8 cellular contexts compared by ENCODE assay signal in the genomic region with DNA sequence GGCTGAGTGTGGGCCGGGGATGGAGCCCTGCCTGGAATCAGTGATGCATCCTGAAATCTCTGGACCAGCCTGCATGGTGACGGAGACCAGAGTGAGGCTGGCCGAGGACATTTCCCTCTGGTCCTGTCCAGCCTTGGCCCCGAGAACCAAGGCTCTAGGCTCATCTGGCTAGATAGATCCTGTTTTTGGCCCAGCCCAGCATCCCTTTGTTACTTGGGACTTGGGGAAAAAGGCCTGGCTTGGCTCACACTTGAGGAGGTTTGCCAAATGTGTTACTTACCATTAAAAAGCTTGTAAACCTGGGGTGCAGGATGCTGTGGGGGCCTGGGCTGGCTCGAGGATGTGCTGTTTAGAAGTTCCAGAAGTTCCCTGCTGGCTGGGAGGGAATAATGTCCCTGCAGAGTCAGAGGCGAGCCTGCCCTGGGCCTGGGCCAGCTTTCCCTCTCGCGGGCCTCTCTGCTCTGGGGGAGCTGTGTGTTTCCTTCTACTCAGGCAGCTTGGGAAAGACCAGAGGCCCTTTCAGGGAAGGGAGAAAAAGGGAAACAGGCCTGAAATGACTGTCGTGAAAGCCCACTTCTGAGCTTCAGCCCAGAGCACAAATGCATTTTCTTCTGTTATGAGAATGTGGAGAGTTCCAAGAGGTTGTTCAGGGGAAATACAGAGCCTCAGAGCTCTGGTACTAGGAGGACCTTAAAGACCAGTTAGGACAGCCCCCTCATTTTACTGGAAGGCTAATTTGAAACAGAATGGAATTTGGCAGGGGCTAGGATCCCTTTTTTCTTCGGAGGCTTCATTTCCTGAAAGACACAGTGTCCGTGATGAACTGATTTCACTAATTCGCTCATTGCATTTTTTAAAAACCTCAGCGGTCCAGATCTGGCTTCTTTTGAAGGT. TPM values are rescaled to one million over a fixed set of nuclear protein-coding genes. Genes with fewer than 3 reads are reported as not detected.
DNase-seq lines count a peak whose midpoint lies in the region; ATAC-seq, FAIRE-seq and TF ChIP-seq lines count a peak whose summit lies in the region.

No MANE protein-coding gene starts in this region.

- H3K4me1 ChIP-seq in colonic mucosa (peaks cover 41% of the 10 kb centered on the region), left lung (peaks cover 89 to 100% of the 10 kb centered on the region in 2 donors), suprapubic skin (peaks cover 93% of the 10 kb centered on the region)

- H3K9me3 ChIP-seq in colonic mucosa (no peaks in the 10 kb centered on the region), left lung (no peaks in the 10 kb centered on the region), suprapubic skin (no peaks in the 10 kb centered on the region)

- peak; percentile 19 for TF ChIP-seq CTCF in colonic mucosa (IDR thresholded peaks at IDR 0.05)
- no peak for TF ChIP-seq CTCF in left lung (IDR thresholded peaks at IDR 0.05)
- TF ChIP-seq CTCF in suprapubic skin (IDR thresholded peaks at IDR 0.05) = peak in 1 of 2 donors; percentile 7

- H3K9ac ChIP-seq in colonic mucosa (ENCODE audit: low read depth in 2 of 2, low read length in 2 of 2) = peak overlapping the region; percentile 38 to 82

- WGBS in suprapubic skin = 21% methylated on average over 9 of the region's 13 CpGs

- H3K27ac ChIP-seq in colonic mucosa (peak overlapping the region; percentile 92), left lung (peak overlapping the region; percentile 93 to 96), suprapubic skin (peak overlapping the region; percentile 92)

- H3K27me3 ChIP-seq in colonic mucosa (no peaks in the 10 kb centered on the region), left lung (peaks cover 0 to 11% of the 10 kb centered on the region in 2 donors), suprapubic skin (no peaks in the 10 kb centered on the region)

- no peak for TF ChIP-seq EP300 in suprapubic skin (IDR thresholded peaks at IDR 0.05)

- H3K4me3 ChIP-seq in colonic mucosa = no peak overlapping the region
- no peak overlapping the region for H3K4me3 ChIP-seq in left lung
- peak overlapping the region; percentile 4 for H3K4me3 ChIP-seq in suprapubic skin

- ATAC-seq in left lung = peak; percentile 54
- no peak for ATAC-seq in HG03565 (IDR thresholded peaks at IDR 0.05; ENCODE audit: unreplicated experiment)

- DNase-seq in NOMO-1 (lab: John Stamatoyannopoulos, UW; ENCODE audit: unreplicated experiment in 2 of 2) = peak; percentile 70 to 74
- DNase-seq in colonic mucosa = peak; percentile 87
- DNase-seq in left lung = peak; percentile 84 to 90
- peak; percentile 95 to 96 for DNase-seq in suprapubic skin (ENCODE audit: low spot score in 2 of 2)
- no peak for DNase-seq in AML-193 (lab: John Stamatoyannopoulos, UW)
- DNase-seq in NCI-H187 (lab: John Stamatoyannopoulos, UW) = no peak

- intact Hi-C loops in colonic mucosa (cut with DNase I) (no loop called here), left lung (cut with DNase I) (loop anchor here in 1 of 2 donors (10.0 kb wide), 1 partner anchor 69 kb away; no protein-coding TSS in a partner anchor)

- H3K36me3 ChIP-seq in colonic mucosa = no peaks in the 10 kb centered on the region
- no peaks in the 10 kb centered on the region for H3K36me3 ChIP-seq in left lung
- H3K36me3 ChIP-seq in suprapubic skin = no peaks in the 10 kb centered on the region

- no peak for TF ChIP-seq POLR2A in suprapubic skin (IDR thresholded peaks at IDR 0.05)

- FAIRE-seq in G401.6 (lab: Jason Lieb, UNC) = peak; percentile 96

RNA-seq across cellular contexts. Expression of gene CTDSP2, which starts 47.2 kb away (rescaled TPM):
- total RNA-seq in colonic mucosa = 100 to 1,000 TPM; 131 to 200 TPM
- 100 to 1,000 TPM; 179 to 210 TPM for total RNA-seq in left lung
- 100 to 1,000 TPM; 147 to 240 (median 215) TPM for total RNA-seq in suprapubic skin

RNA-seq across cellular contexts. Expression of gene ATP23, which starts 47.7 kb away (rescaled TPM):
- 10 to 100 TPM; 13.1 to 14.9 TPM for total RNA-seq in colonic mucosa
- 1 to 10 TPM; 6.1 to 6.4 TPM for total RNA-seq in left lung
- total RNA-seq in suprapubic skin = 10 to 100 TPM in 1 of 4 donors, 1 to 10 TPM in 3; 4.4 to 12.0 (median 7.5) TPM

Comparison
In these comparisons a context has a peak if more than half of its experiments do, and no peak if none do; other contexts are left out.
1. DNase-seq: peak in NOMO-1 (2 of 2), colonic mucosa (single experiment), left lung (2 of 2) and suprapubic skin (2 of 2); none in AML-193 (0 of 2) and NCI-H187 (0 of 2).
2. Peak in every context shown above with its lines, with median percentiles within 50 percentile points of each other: H3K27ac ChIP-seq.